In genomic region chr2:164621761-164622105, GRCh38 we compare ENCODE assay signal across 8 cellular contexts. TPM values are rescaled to one million over a fixed set of nuclear protein-coding genes. Genes with fewer than 3 reads are reported as not detected.
DNase-seq lines count a peak whose midpoint lies in the region; ATAC-seq, FAIRE-seq and TF ChIP-seq lines count a peak whose summit lies in the region.

No MANE protein-coding gene starts in this region.

- DNase-seq in stimulated activated naive CD8-positive, alpha-beta T cell treated with anti-CD3 and anti-CD28 coated beads, Interleukin-15, Interleukin-2, amounts not matched to agents 100 U/mL and 50 U/mL, for 24 hours = no peak
- DNase-seq in bronchial epithelial cell (ENCODE audit: low read depth) (no peak), aorta (no peak), D341Med (ENCODE audit: low spot score) (no peak), cortex of kidney (lab: John Stamatoyannopoulos, UW) (no peak)

- H3K27ac ChIP-seq in mesodermal cell (ENCODE audit: low read depth, low read length, severe bottlenecking) (no peak overlapping the region), aorta (ENCODE audit: low read depth in 1 of 2, low read length in 2 of 2) (no peak overlapping the region)

- H3K4me1 Mint-ChIP-seq in stimulated activated naive CD8-positive, alpha-beta T cell treated with anti-CD3 and anti-CD28 coated beads, Interleukin-15, Interleukin-2, amounts not matched to agents 100 ng/mL and 50 ng/mL, for 24 hours (ENCODE audit: low read depth) = peaks cover 4% of the 10 kb centered on the region

- no peak for TF ChIP-seq CTCF in bronchial epithelial cell (IDR thresholded peaks at IDR 0.05; ENCODE audit: insufficient read depth, low read length, severe bottlenecking)

- H3K4me1 ChIP-seq in mesodermal cell (ENCODE audit: control insufficient read depth, insufficient read depth, low read length, poor library complexity, severe bottlenecking) (peaks cover 21% of the 10 kb centered on the region), aorta (ENCODE audit: control insufficient read depth in 1 of 2, insufficient read depth in 2 of 2, low read length in 2 of 2) (peaks cover 3 to 8% of the 10 kb centered on the region in 2 donors)

- H3K36me3 ChIP-seq in bronchial epithelial cell (ENCODE audit: control insufficient read depth, insufficient read depth, low read length) (no peaks in the 10 kb centered on the region), mesodermal cell (ENCODE audit: control insufficient read depth, insufficient read depth, low read length) (no peaks in the 10 kb centered on the region), aorta (ENCODE audit: control insufficient read depth in 1 of 2, insufficient read depth in 2 of 2, low read length in 1 of 2) (no peaks in the 10 kb centered on the region)

- no peaks in the 10 kb centered on the region for H3K27me3 ChIP-seq in bronchial epithelial cell (ENCODE audit: control insufficient read depth, insufficient read depth, low read length)
- H3K27me3 ChIP-seq in aorta (ENCODE audit: control insufficient read depth in 1 of 2, insufficient read depth in 2 of 2, low read length in 1 of 2) = no peaks in the 10 kb centered on the region

- ATAC-seq in stimulated activated naive CD8-positive, alpha-beta T cell treated with anti-CD3 and anti-CD28 coated beads, Interleukin-15, Interleukin-2, amounts not matched to agents 100 U/mL and 50 U/mL, for 24 hours = no peak
- ATAC-seq in aorta (ENCODE audit: low FRiP score) (peak; percentile 19), HG02678 (IDR thresholded peaks at IDR 0.05; ENCODE audit: unreplicated experiment) (no peak)

- no peak overlapping the region for H3K27ac Mint-ChIP-seq in stimulated activated naive CD8-positive, alpha-beta T cell treated with anti-CD3 and anti-CD28 coated beads, Interleukin-15, Interleukin-2, amounts not matched to agents 100 ng/mL and 50 ng/mL, for 24 hours

- H3K4me3 Mint-ChIP-seq in stimulated activated naive CD8-positive, alpha-beta T cell treated with anti-CD3 and anti-CD28 coated beads, Interleukin-15, Interleukin-2, amounts not matched to agents 100 ng/mL and 50 ng/mL, for 24 hours = peak overlapping the region; percentile 53

- intact Hi-C loops in aorta (cut with DNase I) = loop anchor here in 1 of 2 donors (5.0 to 10.0 kb wide), 2 partner anchors 47 to 51 kb away; no protein-coding TSS in a partner anchor

- H3K9me3 ChIP-seq in mesodermal cell (ENCODE audit: control insufficient read depth, low read length) = no peaks in the 10 kb centered on the region
- no peaks in the 10 kb centered on the region for H3K9me3 ChIP-seq in aorta (ENCODE audit: control insufficient read depth, low read length)

- no peaks in the 10 kb centered on the region for H3K9me3 Mint-ChIP-seq in stimulated activated naive CD8-positive, alpha-beta T cell treated with anti-CD3 and anti-CD28 coated beads, Interleukin-15, Interleukin-2, amounts not matched to agents 100 ng/mL and 50 ng/mL, for 24 hours

- peaks cover 41% of the 10 kb centered on the region for H3K27me3 Mint-ChIP-seq in stimulated activated naive CD8-positive, alpha-beta T cell treated with anti-CD3 and anti-CD28 coated beads, Interleukin-15, Interleukin-2, amounts not matched to agents 100 ng/mL and 50 ng/mL, for 24 hours

- H3K36me3 Mint-ChIP-seq in stimulated activated naive CD8-positive, alpha-beta T cell treated with anti-CD3 and anti-CD28 coated beads, Interleukin-15, Interleukin-2, amounts not matched to agents 100 ng/mL and 50 ng/mL, for 24 hours (ENCODE audit: low read depth) = no peaks in the 10 kb centered on the region

- H3K4me3 ChIP-seq in bronchial epithelial cell (ENCODE audit: low read depth, low read length) (peak overlapping the region; percentile 65), mesodermal cell (ENCODE audit: extremely low read depth, insufficient read depth, low read length, poor library complexity, severe bottlenecking) (peak overlapping the region; percentile 64), aorta (ENCODE audit: low read length in 2 of 2) (peak overlapping the region; percentile 53 to 58)

- 2% methylated on average over 10 of the region's 14 CpGs; no CpG with 5 or more reads in 1 of the 2 experiments for WGBS in mesodermal cell (ENCODE audit: insufficient coverage in 2 of 2), 2 experiments
- WGBS in aorta, 2 donors = 6 to 10% methylated on average over 6 to 14 of the region's 14 CpGs

- FAIRE-seq in bronchial epithelial cell (lab: Jason Lieb, UNC) = no peak

RNA-seq across cellular contexts. Expression of gene GRB14, which starts 0.5 kb away (rescaled TPM):
- total RNA-seq in bronchial epithelial cell = 0.77 and 1.8 TPM in 2 replicates
- 3.6 TPM for polyA plus RNA-seq in mesodermal cell (2013, experiment 1 of 2)
- polyA plus RNA-seq in mesodermal cell (2013, experiment 2 of 2) = 4.9 TPM
- 1 to 10 TPM; 5.1 to 6.2 TPM for total RNA-seq in aorta
- polyA plus RNA-seq in aorta = 1 to 10 TPM; 1.6 to 3.3 TPM
